8 cellular contexts compared by ENCODE assay signal in the genomic region with DNA sequence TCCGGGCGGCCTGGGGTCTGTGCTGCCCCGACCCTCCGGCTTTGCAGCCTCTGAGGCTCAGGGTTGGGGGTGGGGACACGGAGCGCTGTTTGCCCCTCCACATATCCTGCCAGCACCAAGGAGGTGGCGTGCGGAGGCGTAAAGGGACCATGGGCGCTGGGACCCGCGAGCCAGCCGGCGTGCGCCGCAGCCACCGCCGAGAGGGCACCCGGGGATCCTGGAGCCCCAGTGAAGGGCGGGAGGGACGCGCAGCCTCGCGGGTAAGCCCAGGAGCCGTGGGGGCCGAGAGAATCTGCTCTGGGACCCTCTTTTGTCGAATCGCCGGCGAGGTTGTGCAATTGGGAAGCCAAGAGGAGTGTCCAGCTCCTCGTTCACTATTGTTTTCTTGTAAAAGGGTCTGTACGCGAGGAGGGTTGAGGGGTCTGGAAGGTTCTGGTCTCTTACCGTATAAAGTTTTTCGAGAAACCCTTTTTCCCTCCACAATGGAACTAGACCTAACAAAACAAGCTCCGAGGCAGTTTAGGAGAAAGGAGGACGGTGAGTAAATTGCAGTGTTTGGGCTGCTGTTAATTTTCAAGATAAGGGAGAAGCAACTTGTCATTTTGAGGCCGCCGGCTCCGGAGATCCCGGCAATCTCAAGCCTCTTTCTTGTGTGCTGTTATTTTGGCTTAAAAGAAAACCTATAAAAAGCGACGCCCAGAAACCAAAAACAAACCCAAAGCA. TPM values are rescaled to one million over a fixed set of nuclear protein-coding genes. Genes with fewer than 3 reads are reported as not detected.
DNase-seq lines count a peak whose midpoint lies in the region; ATAC-seq and TF ChIP-seq lines count a peak whose summit lies in the region.

No MANE protein-coding gene starts in this region.

- H3K4me3 ChIP-seq in HUES6 (ENCODE audit: low read depth, low read length), result peak overlapping the region; percentile 76
- peak overlapping the region; percentile 66 to 99 (median 90) for H3K4me3 ChIP-seq in heart left ventricle

- no peak for TF ChIP-seq POLR2A in heart left ventricle (IDR thresholded peaks at IDR 0.05)

- peak overlapping the region; percentile 83 for H3K4me3 Mint-ChIP-seq in activated naive CD8-positive, alpha-beta T cell
- H3K4me3 Mint-ChIP-seq in osteocyte (ENCODE audit: unreplicated experiment), result peak overlapping the region; percentile 89

- no peaks in the 10 kb centered on the region for H3K36me3 Mint-ChIP-seq in activated naive CD8-positive, alpha-beta T cell
- peaks cover 5% of the 10 kb centered on the region for H3K36me3 Mint-ChIP-seq in osteocyte (ENCODE audit: unreplicated experiment)

- no peak for TF ChIP-seq CTCF in heart left ventricle (IDR thresholded peaks at IDR 0.05)
- no peak for TF ChIP-seq CTCF in osteocyte (IDR thresholded peaks at IDR 0.05)

- WGBS in heart left ventricle, 4 donors, result 0 to 1% (median 1%) methylated on average over 36 to 43 of the region's 43 CpGs

- intact Hi-C loops in heart left ventricle (cut with DNase I), result loop anchor here (2.0 to 10.0 kb wide), 9 partner anchors 32 to 79 kb away; no protein-coding TSS in a partner anchor

- H3K9me3 ChIP-seq in HUES6 (ENCODE audit: control insufficient read depth, insufficient read depth, low read depth, low read length), result no peaks in the 10 kb centered on the region
- no peaks in the 10 kb centered on the region for H3K9me3 ChIP-seq in heart left ventricle

- H3K27me3 ChIP-seq in HUES6 (ENCODE audit: control insufficient read depth, insufficient read depth, low read length) (peaks cover 31% of the 10 kb centered on the region), heart left ventricle (no peaks in the 10 kb centered on the region)

- H3K4me1 ChIP-seq in HUES6 (ENCODE audit: control insufficient read depth, insufficient read depth, low read length) (peaks cover 35% of the 10 kb centered on the region), heart left ventricle (peaks cover 0 to 48% (median 17%) of the 10 kb centered on the region in 12 donors)

- peaks cover 41% of the 10 kb centered on the region for H3K27me3 Mint-ChIP-seq in activated naive CD8-positive, alpha-beta T cell
- H3K27me3 Mint-ChIP-seq in osteocyte (ENCODE audit: unreplicated experiment), result no peaks in the 10 kb centered on the region

- no peaks in the 10 kb centered on the region for H3K36me3 ChIP-seq in HUES6 (ENCODE audit: control insufficient read depth, insufficient read depth, low read length)
- no peaks in the 10 kb centered on the region for H3K36me3 ChIP-seq in heart left ventricle

- ATAC-seq in GM19397 (IDR thresholded peaks at IDR 0.05; ENCODE audit: unreplicated experiment) (peak; percentile 38), heart left ventricle (peak; percentile 27 to 72 (median 62))

- peaks cover 15% of the 10 kb centered on the region for H3K4me1 Mint-ChIP-seq in activated naive CD8-positive, alpha-beta T cell (ENCODE audit: low read depth)
- peaks cover 16% of the 10 kb centered on the region for H3K4me1 Mint-ChIP-seq in osteocyte (ENCODE audit: unreplicated experiment)

- H3K9ac ChIP-seq in HUES6 (ENCODE audit: low read length), result peak overlapping the region; percentile 89

- peak overlapping the region; percentile 76; the same call in 1 of the 2 replicates for H3K27ac ChIP-seq in HUES6 (ENCODE audit: low read depth, low read length)
- peak overlapping the region; percentile 80 to 98 (median 92) for H3K27ac ChIP-seq in heart left ventricle

- no peak overlapping the region for H3K27ac Mint-ChIP-seq in activated naive CD8-positive, alpha-beta T cell
- peak overlapping the region; percentile 72 for H3K27ac Mint-ChIP-seq in osteocyte (ENCODE audit: unreplicated experiment)

- DNase-seq in COLO668 (lab: John Stamatoyannopoulos, UW; ENCODE audit: unreplicated experiment), result peak; percentile 46
- peak; percentile 42 to 76 (median 48) for DNase-seq in heart left ventricle
- no peak for DNase-seq in osteocyte (ENCODE audit: extremely low spot score, unreplicated experiment)
- no peak for DNase-seq in NCI-H2029 (lab: John Stamatoyannopoulos, UW)
- DNase-seq in SKM-1 (lab: John Stamatoyannopoulos, UW; ENCODE audit: unreplicated experiment), result no peak

- H3K9me3 Mint-ChIP-seq in activated naive CD8-positive, alpha-beta T cell (ENCODE audit: low read depth), result no peaks in the 10 kb centered on the region
- no peaks in the 10 kb centered on the region for H3K9me3 Mint-ChIP-seq in osteocyte (ENCODE audit: unreplicated experiment)

RNA-seq across cellular contexts. Expression of a gene that starts 29.9 kb away (rescaled TPM):
- 10 to 100 TPM; 35.3 to 91.1 (median 64.5) TPM for total RNA-seq in heart left ventricle
- 10 to 100 TPM; 37.3 to 95.9 TPM for polyA plus RNA-seq in heart left ventricle
- total RNA-seq in osteocyte, result 4.4 and 8.0 TPM in 2 replicates

Comparison
In these comparisons a context has a peak if more than half of its experiments do, and no peak if none do; other contexts are left out.
1. DNase-seq: peak in COLO668 (single experiment) and heart left ventricle (5 of 5); none in osteocyte (single experiment), NCI-H2029 (single experiment) and SKM-1 (single experiment).